In genomic region chr11:109946322-109946846, GRCh38 we compare ENCODE assay signal across 8 cellular contexts.
DNase-seq lines count a peak whose midpoint lies in the region; TF ChIP-seq lines count a peak whose summit lies in the region.

No MANE protein-coding gene starts in this region.

- TF ChIP-seq CTCF in LNCaP clone FGC (IDR thresholded peaks at IDR 0.05; ENCODE audit: control insufficient read depth, extremely low read depth, insufficient read depth) (peak; percentile 94), RWPE1 (conservative IDR thresholded peaks at IDR 0.05; ENCODE audit: low read depth) (peak; percentile 93), cardiac muscle cell (IDR thresholded peaks at IDR 0.05; ENCODE audit: low read depth, low read length) (peak; percentile 96), parathyroid adenoma (IDR thresholded peaks at IDR 0.05) (peak; percentile 78), vagina (IDR thresholded peaks at IDR 0.05) (peak; percentile 74 to 91 (median 84))

- H3K27ac ChIP-seq in RWPE1 = no peak overlapping the region
- no peak overlapping the region for H3K27ac ChIP-seq in cardiac muscle cell
- no peak overlapping the region for H3K27ac ChIP-seq in parathyroid adenoma
- H3K27ac ChIP-seq in vagina = no peak overlapping the region

- CTCF ChIA-PET in RWPE1 (lab: Yijun Ruan, JAX) = interaction anchor here (0.6 to 1.0 kb wide), 4 partner anchors 15 to 431 kb away, joined by 3 read pairs; no protein-coding TSS in a partner anchor

- no peaks in the 10 kb centered on the region for H3K36me3 ChIP-seq in HAP-1 (replicated peaks)
- no peaks in the 10 kb centered on the region for H3K36me3 ChIP-seq in cardiac muscle cell
- H3K36me3 ChIP-seq in parathyroid adenoma (ENCODE audit: control insufficient read depth, insufficient read depth, low read length) = no peaks in the 10 kb centered on the region
- no peaks in the 10 kb centered on the region for H3K36me3 ChIP-seq in vagina

- peak overlapping the region; percentile 23 for H3K4me2 ChIP-seq in parathyroid adenoma (ENCODE audit: low read length)

- H3K9ac ChIP-seq in parathyroid adenoma = no peak overlapping the region

- H3K4me1 ChIP-seq in HAP-1 (no peaks in the 10 kb centered on the region), cardiac muscle cell (ENCODE audit: low read depth) (no peaks in the 10 kb centered on the region), parathyroid adenoma (no peaks in the 10 kb centered on the region), vagina (no peaks in the 10 kb centered on the region)

- intact Hi-C loops in vagina (cut with DNase I) = loop anchor here (10.0 kb wide), 1 partner anchor 428 kb away; no protein-coding TSS in a partner anchor

- in situ Hi-C loops in HAP-1 (cut with MboI; ENCODE audit: low sequenced_read_pairs) = no loop called here

- H3K27ac Mint-ChIP-seq in activated naive CD8-positive, alpha-beta T cell treated with anti-CD3 and anti-CD28 coated beads for 36 hours = peak overlapping the region; percentile 22

- H3K27me3 ChIP-seq in HAP-1 (ENCODE audit: low read depth) (peaks cover 7% of the 10 kb centered on the region), cardiac muscle cell (no peaks in the 10 kb centered on the region), parathyroid adenoma (ENCODE audit: control insufficient read depth, insufficient read depth, low read length) (no peaks in the 10 kb centered on the region), vagina (no peaks in the 10 kb centered on the region)

- no peaks in the 10 kb centered on the region for H3K9me3 Mint-ChIP-seq in activated naive CD8-positive, alpha-beta T cell treated with anti-CD3 and anti-CD28 coated beads for 36 hours

- H3K79me2 ChIP-seq in parathyroid adenoma = no peaks in the 10 kb centered on the region

- H2AFZ ChIP-seq in parathyroid adenoma = peak overlapping the region; percentile 58

- H3K4me1 Mint-ChIP-seq in activated naive CD8-positive, alpha-beta T cell treated with anti-CD3 and anti-CD28 coated beads for 36 hours = peaks cover 5% of the 10 kb centered on the region

- POLR2A ChIA-PET in RWPE1 (lab: Yijun Ruan, JAX; ENCODE audit: low non-redundant PET) = no interaction called here

- H3K4me3 ChIP-seq in GM08714 (ENCODE audit: low read length) = peak overlapping the region; percentile 56; the same call in 1 of the 2 replicates
- no peak overlapping the region for H3K4me3 ChIP-seq in HAP-1
- no peak overlapping the region for H3K4me3 ChIP-seq in LNCaP clone FGC (ENCODE audit: low read depth, low read length)
- no peak overlapping the region for H3K4me3 ChIP-seq in cardiac muscle cell
- H3K4me3 ChIP-seq in parathyroid adenoma (ENCODE audit: low read depth, low read length) = no peak overlapping the region
- H3K4me3 ChIP-seq in vagina = peak overlapping the region; percentile 13 to 16

- H3K9me3 ChIP-seq in HAP-1 (no peaks in the 10 kb centered on the region), cardiac muscle cell (ENCODE audit: low read depth) (no peaks in the 10 kb centered on the region), parathyroid adenoma (ENCODE audit: control insufficient read depth, low read length) (no peaks in the 10 kb centered on the region), vagina (no peaks in the 10 kb centered on the region)

- no peaks in the 10 kb centered on the region for H3K36me3 Mint-ChIP-seq in activated naive CD8-positive, alpha-beta T cell treated with anti-CD3 and anti-CD28 coated beads for 36 hours

- peak overlapping the region; percentile 14 for H3K4me3 Mint-ChIP-seq in activated naive CD8-positive, alpha-beta T cell treated with anti-CD3 and anti-CD28 coated beads for 36 hours

- TF ChIP-seq POLR2A in vagina (IDR thresholded peaks at IDR 0.05) = no peak

- H3K27me3 Mint-ChIP-seq in activated naive CD8-positive, alpha-beta T cell treated with anti-CD3 and anti-CD28 coated beads for 36 hours = peaks cover 14% of the 10 kb centered on the region

- DNase-seq in HAP-1 (ENCODE audit: low spot score in 2 of 2) = peak; percentile 70 to 85
- peak; percentile 54 for DNase-seq in LNCaP clone FGC (ENCODE audit: low read depth)
- DNase-seq in RWPE1 (ENCODE audit: low spot score) = peak; percentile 84
- DNase-seq in activated naive CD8-positive, alpha-beta T cell treated with anti-CD3 and anti-CD28 coated beads for 36 hours = peak; percentile 52
- DNase-seq in cardiac muscle cell (ENCODE audit: low read depth in 1 of 2, low spot score in 1 of 2) = peak; percentile 88 to 98
- DNase-seq in vagina (ENCODE audit: extremely low spot score in 2 of 2) = peak in 1 of 2 donors; percentile 90

Comparison
In these comparisons a context has a peak if more than half of its experiments do, and no peak if none do; other contexts are left out.
1. H3K4me3 ChIP-seq: peak in GM08714 (single experiment) and vagina (2 of 2); none in HAP-1 (single experiment), LNCaP clone FGC (single experiment), cardiac muscle cell (single experiment) and parathyroid adenoma (single experiment).
2. Peak in every context shown above with its lines, with median percentiles within 50 percentile points of each other: CTCF ChIP-seq.